1 cellular context compared by ENCODE assay signal in genomic region chr19:18239303-18239702, GRCh38.
TF ChIP-seq lines count a peak whose summit lies in the region.

No MANE protein-coding gene starts in this region.

TF ChIP-seq in WTC11, 78 proteins besides CTCF, POLR2A, EP300 and RAD21 (continued from another document and continues in another):
- TF ChIP-seq AFF4 (CRISPR knock-in tag; IDR thresholded peaks at IDR 0.05; ENCODE audit: borderline replicate concordance) (no peak), NFYB (CRISPR knock-in tag; conservative IDR thresholded peaks at IDR 0.05; ENCODE audit: low read depth) (no peak), GRHL2 (CRISPR knock-in tag; IDR thresholded peaks at IDR 0.05; ENCODE audit: insufficient replicate concordance, severe bottlenecking) (no peak), ZMAT4 (CRISPR knock-in tag; IDR thresholded peaks at IDR 0.05) (no peak), ATF1 (CRISPR knock-in tag; IDR thresholded peaks at IDR 0.05) (no peak), ZNF219 (CRISPR knock-in tag; IDR thresholded peaks at IDR 0.05; ENCODE audit: borderline replicate concordance) (peak; percentile 80; the same call in 1 of the 2 replicates), E2F5 (CRISPR knock-in tag; IDR thresholded peaks at IDR 0.05) (no peak), CBFB (CRISPR knock-in tag; IDR thresholded peaks at IDR 0.05; ENCODE audit: low read depth) (no peak), PRDM15 (CRISPR knock-in tag; IDR thresholded peaks at IDR 0.05) (no peak), ZNF317 (CRISPR knock-in tag; IDR thresholded peaks at IDR 0.05; ENCODE audit: borderline replicate concordance, low read depth) (no peak), MLX (CRISPR knock-in tag; IDR thresholded peaks at IDR 0.05) (no peak), TEAD1 (CRISPR knock-in tag; IDR thresholded peaks at IDR 0.05) (peak; percentile 85), GTF2I (CRISPR knock-in tag; conservative IDR thresholded peaks at IDR 0.05) (peak; percentile 91), NR3C1 (CRISPR knock-in tag; conservative IDR thresholded peaks at IDR 0.05; ENCODE audit: low read depth) (no peak), RELA (CRISPR knock-in tag; IDR thresholded peaks at IDR 0.05; ENCODE audit: borderline replicate concordance) (no peak), ZNF512 (CRISPR knock-in tag; IDR thresholded peaks at IDR 0.05; ENCODE audit: borderline replicate concordance) (no peak), JUN (CRISPR knock-in tag; IDR thresholded peaks at IDR 0.05) (peak; percentile 71; the same call in 1 of the 2 replicates), E2F4 (CRISPR knock-in tag; IDR thresholded peaks at IDR 0.05; ENCODE audit: borderline replicate concordance, low read depth) (no peak), ZNF396 (CRISPR knock-in tag; IDR thresholded peaks at IDR 0.05; ENCODE audit: borderline replicate concordance) (no peak), FOXP1 (CRISPR knock-in tag; IDR thresholded peaks at IDR 0.05; ENCODE audit: borderline replicate concordance) (peak; percentile 66; the same call in 1 of the 2 replicates), CREM (CRISPR knock-in tag; IDR thresholded peaks at IDR 0.05) (no peak), SP1 (CRISPR knock-in tag; conservative IDR thresholded peaks at IDR 0.05) (no peak), ZNF263 (CRISPR knock-in tag; IDR thresholded peaks at IDR 0.05; ENCODE audit: low read depth) (no peak), TCF7 (CRISPR knock-in tag; IDR thresholded peaks at IDR 0.05; ENCODE audit: low read depth) (peak; percentile 72; the same call in 1 of the 2 replicates), ERG (CRISPR knock-in tag; IDR thresholded peaks at IDR 0.05) (no peak), FOXK1 (CRISPR knock-in tag; IDR thresholded peaks at IDR 0.05) (peak; percentile 95), KAT7 (CRISPR knock-in tag; IDR thresholded peaks at IDR 0.05; ENCODE audit: borderline replicate concordance) (no peak), ZNF232 (CRISPR knock-in tag; IDR thresholded peaks at IDR 0.05) (no peak), ZNF425 (CRISPR knock-in tag; conservative IDR thresholded peaks at IDR 0.05) (no peak), FOXJ3 (CRISPR knock-in tag; IDR thresholded peaks at IDR 0.05; ENCODE audit: borderline replicate concordance) (no peak), SMAD3 (CRISPR knock-in tag; IDR thresholded peaks at IDR 0.05; ENCODE audit: borderline replicate concordance) (peak; percentile 80; the same call in 1 of the 2 replicates), USF1 (CRISPR knock-in tag; IDR thresholded peaks at IDR 0.05) (peak; percentile 80), MXD4 (CRISPR knock-in tag; IDR thresholded peaks at IDR 0.05; ENCODE audit: borderline replicate concordance) (no peak), HMGXB4 (CRISPR knock-in tag; IDR thresholded peaks at IDR 0.05) (no peak), NFATC4 (CRISPR knock-in tag; IDR thresholded peaks at IDR 0.05) (no peak), SOX15 (CRISPR knock-in tag; IDR thresholded peaks at IDR 0.05) (no peak)
